Comparison of ENCODE assay signal across 8 cellular contexts in genomic region chr7:139915864-139916716, GRCh38.
DNase-seq lines count a peak whose midpoint lies in the region; ATAC-seq, FAIRE-seq and TF ChIP-seq lines count a peak whose summit lies in the region.

No MANE protein-coding gene starts in this region.

- peak; percentile 94 for FAIRE-seq in GM12892 (lab: Jason Lieb, UNC)

- ATAC-seq in HG02610 (IDR thresholded peaks at IDR 0.05; ENCODE audit: unreplicated experiment), result peak; percentile 92

- DNase-seq in GM12892 (ENCODE audit: insufficient read length) (peak; percentile 55), NB4 (ENCODE audit: low read depth) (peak; percentile 97), fibroblast of gingiva (ENCODE audit: low read depth) (peak; percentile 93), skeletal muscle cell (ENCODE audit: low read depth) (peak; percentile 96), BE2C (no peak), HuH-7.5 (ENCODE audit: low spot score) (no peak)
- peak; percentile 33 to 63 for DNase-seq in activated CD8-positive, alpha-beta memory T cell treated with anti-CD3 and anti-CD28 coated beads for 4 hours (ENCODE audit: low read depth in 2 of 2)

- TF ChIP-seq POLR2A in GM12892 (IDR thresholded peaks at IDR 0.05; ENCODE audit: low read depth, low read length) (no peak; the same call in 1 of the 2 replicates), NB4 (IDR thresholded peaks at IDR 0.05; ENCODE audit: extremely low read depth, insufficient read length) (no peak)

- no peaks in the 10 kb centered on the region for H3K4me1 ChIP-seq in BE2C

- H3K4me3 ChIP-seq in NB4 (ENCODE audit: low read depth, low read length), result no peak overlapping the region
- H3K4me3 ChIP-seq in skeletal muscle cell (ENCODE audit: low read depth, low read length), result no peak overlapping the region
- no peak overlapping the region for H3K4me3 ChIP-seq in BE2C (ENCODE audit: low read depth, low read length)

- no peak for TF ChIP-seq CTCF in NB4 (IDR thresholded peaks at IDR 0.05; ENCODE audit: low read depth, low read length)
- no peak for TF ChIP-seq CTCF in BE2C (IDR thresholded peaks at IDR 0.05; ENCODE audit: low read depth, low read length)

- H3K9me3 ChIP-seq in BE2C, result no peaks in the 10 kb centered on the region

- H3K27me3 ChIP-seq in BE2C, result 0 out of 2 replicates have a peak, but pooled peaks cover 6% of the 10 kb centered on the region

- H3K36me3 ChIP-seq in BE2C, result no peaks in the 10 kb centered on the region

Comparison
In these comparisons a context has a peak if more than half of its experiments do, and no peak if none do; other contexts are left out.
1. DNase-seq: peak in GM12892 (single experiment), NB4 (single experiment), activated CD8-positive, alpha-beta memory T cell treated with anti-CD3 and anti-CD28 coated beads for 4 hours (2 of 2), fibroblast of gingiva (single experiment) and skeletal muscle cell (single experiment); none in BE2C (single experiment) and HuH-7.5 (single experiment).